In genomic region chr10:11140963-11141362, GRCh38 we compare ENCODE assay signal across 18 cellular contexts.
DNase-seq lines count a peak whose midpoint lies in the region; ATAC-seq and TF ChIP-seq lines count a peak whose summit lies in the region.
"Had no signal": no experiment of that assay in that cellular context is flagged by ENCODE, and none has a peak within 500 bp of the region (broad histone marks: within the 10 kb centered on the region; RNA-seq: fewer than 3 reads in every experiment).

No MANE protein-coding gene starts in this region.

- H3K36me3 Mint-ChIP-seq in activated T-cell treated with anti-CD3 and anti-CD28 coated beads, Interleukin-2, amount 50 U/mL, for 4 hours (ENCODE audit: insufficient read depth), result no peaks in the 10 kb centered on the region
- H3K36me3 Mint-ChIP-seq in activated CD4-positive, alpha-beta memory T cell treated with anti-CD3 and anti-CD28 coated beads for 36 hours, result no peaks in the 10 kb centered on the region
- H3K36me3 Mint-ChIP-seq in endodermal cell (ENCODE audit: low read depth), result peaks cover 31% of the 10 kb centered on the region
- H3K36me3 Mint-ChIP-seq in stimulated activated naive CD8-positive, alpha-beta T cell treated with anti-CD3 and anti-CD28 coated beads, Interleukin-15, Interleukin-2, amounts not matched to agents 100 ng/mL and 50 ng/mL, for 24 hours (ENCODE audit: low read depth), result no peaks in the 10 kb centered on the region

- POLR2A ChIA-PET in activated CD4-positive, alpha-beta memory T cell treated with anti-CD3 and anti-CD28 coated beads for 36 hours (lab: Charles Lee), result interaction anchor here (1.6 kb wide), 1 partner anchor 24 kb away, joined by 4 read pairs; no protein-coding TSS in a partner anchor

- intact Hi-C loops in activated CD4-positive, alpha-beta memory T cell treated with anti-CD3 and anti-CD28 coated beads for 36 hours (cut with micrococcal nuclease), result no loop called here

- H3K4me3 ChIP-seq in endodermal cell (ENCODE audit: low read length), result no peak overlapping the region
- H3K4me3 ChIP-seq: left lung, ovary, sigmoid colon, vagina had no signal

- peak; percentile 32 for TF ChIP-seq CTCF in endodermal cell (conservative IDR thresholded peaks at IDR 0.05)

- H3K27me3 Mint-ChIP-seq in activated T-cell treated with anti-CD3 and anti-CD28 coated beads, Interleukin-2, amount 50 U/mL, for 4 hours (ENCODE audit: low read depth), result no peaks in the 10 kb centered on the region
- H3K27me3 Mint-ChIP-seq in activated CD4-positive, alpha-beta memory T cell treated with anti-CD3 and anti-CD28 coated beads for 36 hours, result no peaks in the 10 kb centered on the region
- H3K27me3 Mint-ChIP-seq in endodermal cell (ENCODE audit: insufficient read depth), result no peaks in the 10 kb centered on the region
- no peaks in the 10 kb centered on the region for H3K27me3 Mint-ChIP-seq in stimulated activated naive CD8-positive, alpha-beta T cell treated with anti-CD3 and anti-CD28 coated beads, Interleukin-15, Interleukin-2, amounts not matched to agents 100 ng/mL and 50 ng/mL, for 24 hours
- H3K27me3 Mint-ChIP-seq: dendritic cell treated with granulocyte-macrophage colony-stimulating factor and Interleukin-4, amounts not matched to agents 40 ng/mL and 50 ng/mL, for 4 days had no signal

- no peak for DNase-seq in activated T-cell treated with anti-CD3 and anti-CD28 coated beads, Interleukin-2, amount 50 U/mL, for 4 hours
- DNase-seq in activated T-cell treated with anti-CD3 and anti-CD28 coated beads for 4 hours, result no peak
- DNase-seq in activated CD4-positive, alpha-beta memory T cell treated with anti-CD3 and anti-CD28 coated beads for 36 hours, result no peak
- no peak for DNase-seq in endodermal cell
- DNase-seq in NCI-H146 (lab: John Stamatoyannopoulos, UW), result no peak
- no peak for DNase-seq in MV-4-11 (lab: John Stamatoyannopoulos, UW)
- DNase-seq: activated gamma-delta T cell, COR-L47, left lung, NCI-H187 treated with DMSO at 0.1 percent for 48 hours, ovary, SHP77, sigmoid colon had no signal

- CTCF ChIA-PET in activated CD4-positive, alpha-beta memory T cell treated with anti-CD3 and anti-CD28 coated beads for 36 hours (lab: Charles Lee), result interaction anchor here (1.1 to 1.4 kb wide), 2 partner anchors 23 to 25 kb away, joined by 3 read pairs; no protein-coding TSS in a partner anchor

- peak overlapping the region; percentile 57 for H3K4me3 Mint-ChIP-seq in activated T-cell treated with anti-CD3 and anti-CD28 coated beads, Interleukin-2, amount 50 U/mL, for 4 hours
- H3K4me3 Mint-ChIP-seq in activated CD4-positive, alpha-beta memory T cell treated with anti-CD3 and anti-CD28 coated beads for 36 hours, result no peak overlapping the region
- no peak overlapping the region for H3K4me3 Mint-ChIP-seq in endodermal cell
- peak overlapping the region; percentile 63 for H3K4me3 Mint-ChIP-seq in stimulated activated naive CD8-positive, alpha-beta T cell treated with anti-CD3 and anti-CD28 coated beads, Interleukin-15, Interleukin-2, amounts not matched to agents 100 ng/mL and 50 ng/mL, for 24 hours
- H3K4me3 Mint-ChIP-seq: brain; dendritic cell treated with granulocyte-macrophage colony-stimulating factor and Interleukin-4, amounts not matched to agents 40 ng/mL and 50 ng/mL, for 4 days had no signal

- 95% methylated on average over 4 to 6 of the region's 6 CpGs for WGBS in endodermal cell (ENCODE audit: insufficient coverage in 1 of 2, insufficient read length in 1 of 2), 2 experiments

- peak; percentile 26 to 29 for ATAC-seq in activated T-cell treated with anti-CD3 and anti-CD28 coated beads, Interleukin-2, amount 50 U/mL, for 4 hours
- ATAC-seq in GM18868 (IDR thresholded peaks at IDR 0.05; ENCODE audit: unreplicated experiment), result no peak

- peaks cover 11% of the 10 kb centered on the region for H3K4me1 ChIP-seq in endodermal cell (ENCODE audit: control insufficient read depth, insufficient read depth, low read length)
- H3K4me1 ChIP-seq: vagina had no signal

- H3K27me3 ChIP-seq in endodermal cell (ENCODE audit: control insufficient read depth, insufficient read depth, low read length, poor library complexity, severe bottlenecking), result no peaks in the 10 kb centered on the region
- H3K27me3 ChIP-seq: left lung, ovary, sigmoid colon, vagina had no signal

- H3K36me3 ChIP-seq in endodermal cell (ENCODE audit: control insufficient read depth, insufficient read depth, low read length), result peaks cover 30% of the 10 kb centered on the region
- H3K36me3 ChIP-seq: left lung, ovary, sigmoid colon, vagina had no signal

- no peak overlapping the region for H3K9ac ChIP-seq in endodermal cell (ENCODE audit: extremely low read depth, low read length, poor library complexity, severe bottlenecking)

- peaks cover 57% of the 10 kb centered on the region for H3K4me1 Mint-ChIP-seq in activated T-cell treated with anti-CD3 and anti-CD28 coated beads, Interleukin-2, amount 50 U/mL, for 4 hours (ENCODE audit: low read depth)
- peaks cover 54% of the 10 kb centered on the region for H3K4me1 Mint-ChIP-seq in activated CD4-positive, alpha-beta memory T cell treated with anti-CD3 and anti-CD28 coated beads for 36 hours (ENCODE audit: low read depth)
- peaks cover 29% of the 10 kb centered on the region for H3K4me1 Mint-ChIP-seq in endodermal cell
- peaks cover 65% of the 10 kb centered on the region for H3K4me1 Mint-ChIP-seq in stimulated activated naive CD8-positive, alpha-beta T cell treated with anti-CD3 and anti-CD28 coated beads, Interleukin-15, Interleukin-2, amounts not matched to agents 100 ng/mL and 50 ng/mL, for 24 hours (ENCODE audit: low read depth)

- H3K9me3 ChIP-seq in endodermal cell (ENCODE audit: control insufficient read depth, low read length), result no peaks in the 10 kb centered on the region
- H3K9me3 ChIP-seq: left lung, ovary, sigmoid colon, vagina had no signal

- H3K9me3 Mint-ChIP-seq in activated T-cell treated with anti-CD3 and anti-CD28 coated beads, Interleukin-2, amount 50 U/mL, for 4 hours, result no peaks in the 10 kb centered on the region
- H3K9me3 Mint-ChIP-seq in activated CD4-positive, alpha-beta memory T cell treated with anti-CD3 and anti-CD28 coated beads for 36 hours, result no peaks in the 10 kb centered on the region
- H3K9me3 Mint-ChIP-seq in endodermal cell, result no peaks in the 10 kb centered on the region
- H3K9me3 Mint-ChIP-seq in stimulated activated naive CD8-positive, alpha-beta T cell treated with anti-CD3 and anti-CD28 coated beads, Interleukin-15, Interleukin-2, amounts not matched to agents 100 ng/mL and 50 ng/mL, for 24 hours, result no peaks in the 10 kb centered on the region

- no peak overlapping the region for H3K27ac ChIP-seq in endodermal cell (ENCODE audit: low read depth, low read length)
- H3K27ac ChIP-seq: left lung, ovary, sigmoid colon, vagina had no signal

- peak overlapping the region; percentile 74 for H3K27ac Mint-ChIP-seq in activated CD4-positive, alpha-beta memory T cell treated with anti-CD3 and anti-CD28 coated beads for 36 hours
- H3K27ac Mint-ChIP-seq in endodermal cell, result no peak overlapping the region
- H3K27ac Mint-ChIP-seq in stimulated activated naive CD8-positive, alpha-beta T cell treated with anti-CD3 and anti-CD28 coated beads, Interleukin-15, Interleukin-2, amounts not matched to agents 100 ng/mL and 50 ng/mL, for 24 hours, result peak overlapping the region; percentile 88
- H3K27ac Mint-ChIP-seq: dendritic cell treated with granulocyte-macrophage colony-stimulating factor and Interleukin-4, amounts not matched to agents 40 ng/mL and 50 ng/mL, for 4 days had no signal

Comparison
In these comparisons a context has a peak if more than half of its experiments do, and no peak if none do; other contexts are left out.
1. H3K4me3 Mint-ChIP-seq: peak in activated T-cell treated with anti-CD3 and anti-CD28 coated beads, Interleukin-2, amount 50 U/mL, for 4 hours (single experiment) and stimulated activated naive CD8-positive, alpha-beta T cell treated with anti-CD3 and anti-CD28 coated beads, Interleukin-15, Interleukin-2, amounts not matched to agents 100 ng/mL and 50 ng/mL, for 24 hours (single experiment); none in activated CD4-positive, alpha-beta memory T cell treated with anti-CD3 and anti-CD28 coated beads for 36 hours (single experiment) and endodermal cell (single experiment).